In the genomic region with DNA sequence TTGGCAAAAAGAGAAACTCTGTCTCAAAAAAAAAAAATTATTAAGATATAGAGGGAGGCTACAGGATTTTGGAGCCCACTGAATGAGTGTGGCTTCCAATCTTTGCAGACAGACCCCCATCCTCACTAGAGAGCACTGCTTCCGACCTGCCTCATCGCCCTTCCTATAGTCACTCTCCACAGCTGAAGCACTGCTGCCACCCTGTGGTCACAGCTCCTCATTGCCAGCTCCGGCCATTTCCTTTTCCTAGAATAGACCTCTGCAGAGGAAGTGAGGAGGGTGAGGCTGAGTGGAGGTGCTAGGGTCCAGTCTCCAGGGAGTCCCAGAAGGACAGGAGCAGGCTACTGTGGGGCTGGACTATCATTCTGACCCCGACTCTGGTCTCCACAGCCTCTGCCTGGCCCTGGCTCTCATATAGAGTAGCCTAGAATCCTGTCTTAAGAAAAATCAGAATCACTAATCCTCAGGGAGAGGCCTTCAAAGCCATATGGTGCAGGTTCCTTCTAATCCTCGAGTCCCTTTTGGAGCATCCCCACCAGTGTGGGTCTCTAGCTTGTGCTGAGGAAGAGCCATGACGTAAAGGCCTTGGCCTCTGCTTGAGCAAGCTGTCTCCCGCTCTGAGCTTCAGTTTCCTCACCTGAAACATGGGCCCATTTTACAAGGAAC, we compare ENCODE assay signal across 8 cellular contexts. TPM values are rescaled to one million over a fixed set of nuclear protein-coding genes. Genes with fewer than 3 reads are reported as not detected.
DNase-seq lines count a peak whose midpoint lies in the region; ATAC-seq lines count a peak whose summit lies in the region.

No MANE protein-coding gene starts in this region.

- POLR2A ChIA-PET in naive thymus-derived CD4-positive, alpha-beta T cell (lab: Charles Lee), result interaction anchor here (0.5 to 2.1 kb wide), 14 partner anchors 8 to 349 kb away, joined by 3 to 10 read pairs (median 4); a partner anchor contains a TSS

- no peak overlapping the region for H3K4me3 ChIP-seq in Jurkat, Clone E6-1 (ENCODE audit: low read length)
- no peak overlapping the region for H3K4me3 ChIP-seq in naive thymus-derived CD4-positive, alpha-beta T cell (ENCODE audit: low read length)

- CTCF ChIA-PET in naive thymus-derived CD4-positive, alpha-beta T cell (lab: Charles Lee), result interaction anchor here (0.6 to 3.6 kb wide), 29 partner anchors 8 to 213 kb away, joined by 3 to 46 read pairs (median 4); a partner anchor contains a TSS

- intact Hi-C loops in naive thymus-derived CD4-positive, alpha-beta T cell (cut with micrococcal nuclease), result loop anchor here (1.0 to 10.0 kb wide), 10 partner anchors 8 to 454 kb away; a partner anchor contains a TSS

- peaks cover 5 to 17% (median 9%) of the 10 kb centered on the region in 7 donors for H3K4me1 Mint-ChIP-seq in naive thymus-derived CD4-positive, alpha-beta T cell

- peaks cover 0 to 24% (median under 1%) of the 10 kb centered on the region in 5 donors for H3K36me3 Mint-ChIP-seq in naive thymus-derived CD4-positive, alpha-beta T cell

- H3K27me3 ChIP-seq in naive thymus-derived CD4-positive, alpha-beta T cell (ENCODE audit: control insufficient read depth in 2 of 2, insufficient read depth in 2 of 2, low read length in 2 of 2), result no peaks in the 10 kb centered on the region

- H3K9me3 ChIP-seq in naive thymus-derived CD4-positive, alpha-beta T cell (ENCODE audit: control insufficient read depth in 2 of 3, low read length in 3 of 3), result no peaks in the 10 kb centered on the region

- peaks cover 6 to 7% of the 10 kb centered on the region in 2 donors for H3K4me1 ChIP-seq in naive thymus-derived CD4-positive, alpha-beta T cell (ENCODE audit: control insufficient read depth in 2 of 2, insufficient read depth in 2 of 2, low read length in 2 of 2)

- peak overlapping the region; percentile 1 for H3K27ac ChIP-seq in epithelial cell of prostate
- H3K27ac ChIP-seq in naive thymus-derived CD4-positive, alpha-beta T cell (ENCODE audit: low read depth, low read length), result peak overlapping the region; percentile 39

- ATAC-seq in GM21576 (IDR thresholded peaks at IDR 0.05; ENCODE audit: unreplicated experiment), result peak; percentile 89
- ATAC-seq in naive thymus-derived CD4-positive, alpha-beta T cell, result peak; percentile 98

- H3K4me3 Mint-ChIP-seq in naive thymus-derived CD4-positive, alpha-beta T cell, result peak overlapping the region in 1 of 10 donors; percentile 39

- H3K27ac Mint-ChIP-seq in naive thymus-derived CD4-positive, alpha-beta T cell, result peak overlapping the region in 8 of 9 donors; percentile 13 to 80 (median 66)

- H3K36me3 ChIP-seq in naive thymus-derived CD4-positive, alpha-beta T cell (ENCODE audit: control insufficient read depth in 2 of 3, insufficient read depth in 3 of 3, low read length in 3 of 3), result peaks cover 0 to 62% (median 0%) of the 10 kb centered on the region in 3 experiments

- no peaks in the 10 kb centered on the region for H3K27me3 Mint-ChIP-seq in naive thymus-derived CD4-positive, alpha-beta T cell

- H3K9me3 Mint-ChIP-seq in naive thymus-derived CD4-positive, alpha-beta T cell, result peaks cover 0 to 1% (median 0%) of the 10 kb centered on the region in 11 donors

- DNase-seq in DMS53 (lab: John Stamatoyannopoulos, UW), result peak; percentile 87
- peak; percentile 70 for DNase-seq in Jurkat, Clone E6-1 (ENCODE audit: low read depth, low spot score)
- peak; percentile 48 for DNase-seq in OCI-M2 (lab: John Stamatoyannopoulos, UW; ENCODE audit: unreplicated experiment)
- DNase-seq in activated T-cell treated with anti-CD3 and anti-CD28 coated beads for 1 hour (ENCODE audit: low read depth), result peak; percentile 73
- DNase-seq in epithelial cell of prostate (ENCODE audit: low read depth, low spot score), result no peak
- DNase-seq in naive thymus-derived CD4-positive, alpha-beta T cell, result peak; percentile 63 to 82 (median 73)
- DNase-seq in stimulated activated naive CD4-positive, alpha-beta T cell (lab: John Stamatoyannopoulos, UW), result peak; percentile 20 to 77 (median 72)

RNA-seq across cellular contexts. Expression of a gene that starts 1.4 kb away (rescaled TPM):
- polyA plus RNA-seq in Jurkat, Clone E6-1 (2012; ENCODE audit: insufficient read depth, insufficient read length), result not detected
- total RNA-seq in naive thymus-derived CD4-positive, alpha-beta T cell, result not detected
- not detected for polyA plus RNA-seq in naive thymus-derived CD4-positive, alpha-beta T cell

RNA-seq across cellular contexts. Expression of a gene that starts 7.6 kb away (rescaled TPM):
- 64.9 TPM for polyA plus RNA-seq in Jurkat, Clone E6-1 (2012; ENCODE audit: insufficient read depth, insufficient read length)
- 10 to 100 TPM; 25.1 to 45.2 (median 40.7) TPM for total RNA-seq in naive thymus-derived CD4-positive, alpha-beta T cell
- polyA plus RNA-seq in naive thymus-derived CD4-positive, alpha-beta T cell, result 10 to 100 TPM; 30.9 to 34.2 TPM

RNA-seq across cellular contexts. Expression of a gene that starts 9.4 kb away (rescaled TPM):
- 14.3 TPM for polyA plus RNA-seq in Jurkat, Clone E6-1 (2012; ENCODE audit: insufficient read depth, insufficient read length)
- 10 to 100 TPM; 21.8 to 29.7 (median 23.0) TPM for total RNA-seq in naive thymus-derived CD4-positive, alpha-beta T cell
- polyA plus RNA-seq in naive thymus-derived CD4-positive, alpha-beta T cell, result 1 to 10 TPM; 4.9 to 6.6 TPM

RNA-seq across cellular contexts. Expression of a gene that starts 56.8 kb away (rescaled TPM):
- polyA plus RNA-seq in Jurkat, Clone E6-1 (2012; ENCODE audit: insufficient read depth, insufficient read length), result 906 TPM
- total RNA-seq in naive thymus-derived CD4-positive, alpha-beta T cell, result 1,000 to 10,000 TPM in 2 of 5 experiments, 100 to 1,000 TPM in 3; 737 to 1,110 (median 928) TPM
- 100 to 1,000 TPM; 148 to 158 TPM for polyA plus RNA-seq in naive thymus-derived CD4-positive, alpha-beta T cell
